ENCODE assay signal across 8 cellular contexts in genomic region chr17:75763613-75764416, GRCh38. TPM values are rescaled to one million over a fixed set of nuclear protein-coding genes. Genes with fewer than 3 reads are reported as not detected.
DNase-seq lines count a peak whose midpoint lies in the region; ATAC-seq and TF ChIP-seq lines count a peak whose summit lies in the region.

No MANE protein-coding gene starts in this region.

- peak overlapping the region; percentile 58 to 98 (median 87) for H3K27ac ChIP-seq in heart left ventricle
- no peak overlapping the region for H3K27ac ChIP-seq in mammary epithelial cell (ENCODE audit: insufficient read depth, low read depth, low read length)

- no peak for TF ChIP-seq CTCF in heart left ventricle (IDR thresholded peaks at IDR 0.05)
- TF ChIP-seq CTCF in mammary epithelial cell (conservative IDR thresholded peaks at IDR 0.05 in 1 of 2, IDR thresholded peaks at IDR 0.05 in 1 of 2; ENCODE audit: extremely low read depth in 1 of 2, insufficient read depth in 1 of 2, low read depth in 1 of 2, low read length in 2 of 2): no peak
- TF ChIP-seq CTCF in mesothelial cell of epicardium (IDR thresholded peaks at IDR 0.05; ENCODE audit: unreplicated experiment): no peak

- CTCF ChIA-PET in mammary epithelial cell (lab: Charles Lee; ENCODE audit: low non-redundant PET): interaction anchor here (0.5 to 1.1 kb wide), 4 partner anchors 16 to 133 kb away, joined by 3 to 7 read pairs (median 5); partner anchors contain the start of gene TRIM65

- H3K9me3 ChIP-seq in heart left ventricle: no peaks in the 10 kb centered on the region
- H3K9me3 ChIP-seq in mammary epithelial cell (replicated peaks; ENCODE audit: insufficient read depth, low read length): no peaks in the 10 kb centered on the region

- H3K4me1 Mint-ChIP-seq in mesothelial cell of epicardium: peaks cover 8% of the 10 kb centered on the region

- H3K9ac ChIP-seq in mammary epithelial cell (ENCODE audit: insufficient read depth, low read length): no peak overlapping the region

- H3K4me3 ChIP-seq in heart left ventricle (peak overlapping the region; percentile 54 to 91 (median 74)), mammary epithelial cell (replicated peaks in 1 of 3; ENCODE audit: insufficient read depth in 1 of 3, low read depth in 2 of 3, low read length in 3 of 3) (peak overlapping the region in 2 of 3 experiments; percentile 47 to 57)

- intact Hi-C loops in heart left ventricle (cut with DNase I): loop anchor here in 3 of 10 donors (1.0 to 10.0 kb wide), 3 partner anchors 61 to 241 kb away; partner anchors contain the start of gene TRIM65 (in 1 of the 3)
- intact Hi-C loops in cardiac septum (cut with DNase I): no loop called here
- intact Hi-C loops in mammary epithelial cell (cut with micrococcal nuclease): loop anchor here (1.0 to 5.0 kb wide), 4 partner anchors 11 to 243 kb away; no protein-coding TSS in a partner anchor

- dilution Hi-C loops in mammary epithelial cell (cut with HindIII; ENCODE audit: low sequenced_read_pairs): no loop called here

- no peaks in the 10 kb centered on the region for H3K27me3 ChIP-seq in heart left ventricle
- no peaks in the 10 kb centered on the region for H3K27me3 ChIP-seq in mammary epithelial cell (ENCODE audit: insufficient read depth, low read length)

- peaks cover 2% of the 10 kb centered on the region for H3K36me3 Mint-ChIP-seq in mesothelial cell of epicardium

- no peak overlapping the region for H3K27ac Mint-ChIP-seq in mesothelial cell of epicardium

- H3K9me3 Mint-ChIP-seq in mesothelial cell of epicardium: no peaks in the 10 kb centered on the region

- DNase-seq in heart left ventricle (peak in 1 of 5 donors; percentile 41), cardiac septum (ENCODE audit: low spot score) (no peak), mammary epithelial cell (peak; percentile 71), mesothelial cell of epicardium (ENCODE audit: low spot score in 2 of 2, unreplicated experiment in 2 of 2) (no peak), GDM1 (lab: John Stamatoyannopoulos, UW) (no peak), NCI-H2107 treated with DMSO at 0.1 percent for 48 hours (lab: John Stamatoyannopoulos, UW; ENCODE audit: unreplicated experiment) (no peak)
- no peak for DNase-seq in stimulated activated CD4-positive, alpha-beta T cell treated with anti-CD3 and anti-CD28 coated beads, Interleukin-4, amount 100 ng/mL, for 1 hour

- no peaks in the 10 kb centered on the region for H3K79me2 ChIP-seq in mammary epithelial cell (ENCODE audit: insufficient read depth, low read length)

- H3K4me3 Mint-ChIP-seq in mesothelial cell of epicardium: peak overlapping the region; percentile 65

- TF ChIP-seq POLR2A in heart left ventricle (IDR thresholded peaks at IDR 0.05): no peak

- no TSS peak for BruUV-seq in mammary epithelial cell (replicated peaks; lab: Mats Ljungman, UMichigan)

- H3K27me3 Mint-ChIP-seq in mesothelial cell of epicardium (ENCODE audit: low read depth): no peaks in the 10 kb centered on the region

- H3K36me3 ChIP-seq in heart left ventricle (peaks cover 0 to 13% (median 5%) of the 10 kb centered on the region in 9 donors), mammary epithelial cell (ENCODE audit: insufficient read depth, low read length) (peaks cover 13% of the 10 kb centered on the region)

- no peak overlapping the region for H2AFZ ChIP-seq in mammary epithelial cell (ENCODE audit: low read depth, low read length)

- H4K20me1 ChIP-seq in mammary epithelial cell (ENCODE audit: insufficient read depth, low read length): no peaks in the 10 kb centered on the region

- in situ Hi-C loops in mammary epithelial cell (cut with MboI; ENCODE audit: low sequenced_read_pairs in 2 of 2): no loop called here

- peak overlapping the region; percentile 92 for H3K4me2 ChIP-seq in mammary epithelial cell (ENCODE audit: insufficient read depth, low read depth, low read length)

- H3K4me1 ChIP-seq in heart left ventricle (peaks cover 0 to 31% (median 14%) of the 10 kb centered on the region in 12 donors), mammary epithelial cell (ENCODE audit: insufficient read depth, low read length) (peaks cover 9% of the 10 kb centered on the region)

- ATAC-seq in heart left ventricle (peak in 1 of 4 donors; percentile 1), GM21447 (IDR thresholded peaks at IDR 0.05; ENCODE audit: unreplicated experiment) (no peak)

- 74 to 88% (median 82%) methylated on average over 5 to 16 of the region's 16 CpGs for WGBS in heart left ventricle, 4 donors
- 43% methylated on average over 10 of the region's 16 CpGs for WGBS in mammary epithelial cell (ENCODE audit: low coverage, missing lambda C conversion rate)

RNA-seq across cellular contexts. Expression of gene GALK1, which starts 1.2 kb away (rescaled TPM):
- 10 to 100 TPM in 8 of 9 donors, 1 to 10 TPM in 1; 9.6 to 30.6 (median 16.5) TPM for total RNA-seq in heart left ventricle
- 10 to 100 TPM; 25.5 to 31.2 TPM for polyA plus RNA-seq in heart left ventricle
- total RNA-seq in cardiac septum: 11.5 TPM
- 1 to 10 TPM; 1.5 to 3.0 TPM for total RNA-seq in mammary epithelial cell
- 3.8 TPM for polyA plus RNA-seq in mammary epithelial cell
- not detected for polyA minus RNA-seq in mammary epithelial cell
- 28.0 to 32.1 TPM (median 30.4 TPM) in 3 replicates for total RNA-seq in mesothelial cell of epicardium

RNA-seq across cellular contexts. Expression of gene UNK, which starts 20.8 kb away (rescaled TPM):
- total RNA-seq in heart left ventricle (10 to 100 TPM; 11.3 to 27.5 (median 16.3) TPM), cardiac septum (16.8 TPM), mammary epithelial cell (10 to 100 TPM; 15.2 to 15.8 TPM), mesothelial cell of epicardium (63.4 to 66.4 TPM (median 65.4 TPM) in 3 replicates)
- polyA plus RNA-seq in heart left ventricle (10 to 100 TPM; 14.6 to 18.5 TPM), mammary epithelial cell (10.3 TPM)
- 4.2 TPM for polyA minus RNA-seq in mammary epithelial cell

RNA-seq across cellular contexts. Expression of gene ITGB4, which starts 42.6 kb away (rescaled TPM):
- total RNA-seq in heart left ventricle: 10 to 100 TPM in 6 of 9 donors, 1 to 10 TPM in 3; 5.1 to 26.8 (median 11.0) TPM
- 1 to 10 TPM; 4.0 to 7.5 TPM for polyA plus RNA-seq in heart left ventricle
- total RNA-seq in cardiac septum: 5.7 TPM
- total RNA-seq in mammary epithelial cell: 1,000 to 10,000 TPM; 2,525 to 2,618 TPM
- 1,059 TPM for polyA plus RNA-seq in mammary epithelial cell
- polyA minus RNA-seq in mammary epithelial cell: 2,510 TPM
- 112 to 117 TPM (median 116 TPM) in 3 replicates for total RNA-seq in mesothelial cell of epicardium

Comparison
In these comparisons a context has a peak if more than half of its experiments do, and no peak if none do; other contexts are left out.
1. RNA of gene ITGB4, which starts 42.6 kb away (total RNA-seq): 2,525 to 2,618 TPM in mammary epithelial cell; 112 to 117 TPM in mesothelial cell of epicardium, 5.1 to 26.8 TPM in heart left ventricle and 5.7 TPM in cardiac septum (single experiment); every median in the first group is over 10 times any median in the second.